In the genomic region with DNA sequence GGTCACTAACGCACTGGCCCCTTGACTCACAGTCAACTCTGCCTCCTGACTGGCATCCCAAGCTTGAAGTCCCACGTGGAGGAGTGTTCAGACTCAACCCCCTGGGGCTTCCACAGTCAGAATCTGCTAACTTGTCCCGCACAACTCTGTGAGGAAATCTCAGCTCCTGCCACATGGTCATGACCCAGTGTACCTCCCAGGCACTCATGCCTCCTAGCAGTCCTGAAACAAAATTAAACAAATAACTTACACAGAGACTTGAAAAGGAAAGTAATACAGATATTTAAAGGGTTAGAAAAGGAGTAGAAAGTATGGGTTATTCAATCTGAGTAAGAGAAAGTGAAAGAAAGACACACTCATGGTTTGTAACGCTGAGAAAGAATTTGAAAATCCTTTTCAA, we compare ENCODE assay signal across 10 cellular contexts.
DNase-seq lines count a peak whose midpoint lies in the region; ATAC-seq and TF ChIP-seq lines count a peak whose summit lies in the region.
"Had no signal": no experiment of that assay in that cellular context is flagged by ENCODE, and none has a peak within 500 bp of the region (broad histone marks: within the 10 kb centered on the region; RNA-seq: fewer than 3 reads in every experiment).

No MANE protein-coding gene starts in this region.

- H3K4me3 ChIP-seq in choroid plexus epithelial cell (ENCODE audit: low read depth, low read length) = peak overlapping the region; percentile 3
- H3K4me3 ChIP-seq in lower leg skin (ENCODE audit: low read depth, poor library complexity, severe bottlenecking) = no peak overlapping the region

- 73 to 81% methylated on average over 4 of the region's 4 CpGs for WGBS in lower leg skin, 2 donors

- ATAC-seq in HG03354 (IDR thresholded peaks at IDR 0.05; ENCODE audit: poor library complexity, severe bottlenecking, unreplicated experiment) = peak; percentile 66

- peak; percentile 10 for DNase-seq in stimulated activated CD4-positive, alpha-beta T cell treated with anti-CD3 and anti-CD28 coated beads, Interleukin-4, amount 100 ng/mL, for 24 hours
- no peak for DNase-seq in stimulated activated CD4-positive, alpha-beta T cell treated with anti-CD3 and anti-CD28 coated beads, Interleukin-4, amount 100 ng/mL, for 1 hour
- peak; percentile 77 for DNase-seq in choroid plexus epithelial cell (ENCODE audit: low read depth)
- no peak for DNase-seq in G401 (ENCODE audit: low spot score)
- no peak for DNase-seq in lower leg skin (ENCODE audit: low spot score in 2 of 2)
- no peak for DNase-seq in NCI-H524 (lab: John Stamatoyannopoulos, UW)
- DNase-seq in pons (ENCODE audit: low spot score) = no peak
- DNase-seq: Caco-2, NCI-H187 had no signal

- TF ChIP-seq CTCF in choroid plexus epithelial cell (conservative IDR thresholded peaks at IDR 0.05; ENCODE audit: low read depth, low read length) (no peak), lower leg skin (IDR thresholded peaks at IDR 0.05) (no peak)

- in situ Hi-C loops in G401 (cut with HindIII; ENCODE audit: low sequenced_read_pairs) = no loop called here

- intact Hi-C loops in lower leg skin (cut with DNase I; ENCODE audit: low total_unique reads) = no loop called here

- no peak for TF ChIP-seq POLR2A in lower leg skin (IDR thresholded peaks at IDR 0.05)

Comparison
In these comparisons a context has a peak if more than half of its experiments do, and no peak if none do; other contexts are left out.
1. DNase-seq: peak in stimulated activated CD4-positive, alpha-beta T cell treated with anti-CD3 and anti-CD28 coated beads, Interleukin-4, amount 100 ng/mL, for 24 hours (single experiment) and choroid plexus epithelial cell (single experiment); none in stimulated activated CD4-positive, alpha-beta T cell treated with anti-CD3 and anti-CD28 coated beads, Interleukin-4, amount 100 ng/mL, for 1 hour (single experiment), G401 (single experiment), lower leg skin (0 of 2), NCI-H524 (0 of 2) and pons (single experiment).